In genomic region chr15:95635666-95636065, GRCh38 we compare ENCODE assay signal across 38 cellular contexts.
"Had no signal": no experiment of that assay in that cellular context is flagged by ENCODE, and none has a peak within 500 bp of the region (broad histone marks: within the 10 kb centered on the region; RNA-seq: fewer than 3 reads in every experiment).

No MANE protein-coding gene starts in this region.

- FAIRE-seq: RCC 7860 had no signal

- H3K4me1 ChIP-seq: adrenal gland had no signal

- H3K27me3 ChIP-seq: adrenal gland, MG63 had no signal

- H3K4me3 ChIP-seq: adrenal gland, MG63 had no signal

- ATAC-seq: activated naive CD4-positive, alpha-beta T cell treated with anti-CD3 and anti-CD28 coated beads, Interleukin-2, amount 50 U/mL, for 72 hours; activated T-cell treated with anti-CD3 and anti-CD28 coated beads, Interleukin-2, amount 50 U/mL, for 4 hours; PC-3; Right ventricle myocardium inferior; SK-N-SH treated with all-trans-retinoic acid at 6 μM for 48 hours had no signal

- DNase-seq: activated B cell treated with CpG ODN at 0.5 μM for 24 hours; activated CD4-positive, alpha-beta memory T cell treated with anti-CD3 and anti-CD28 coated beads for 36 hours; activated CD4-positive, alpha-beta T cell treated with anti-CD3 and anti-CD28 coated beads for 4 hours; activated CD4-positive, alpha-beta T cell treated with anti-CD3 and anti-CD28 coated beads, Interleukin-2, amount 50 U/mL, for 1 hour; activated CD4-positive, CD25-positive, alpha-beta regulatory T cell treated with anti-CD3 and anti-CD28 coated beads, Interleukin-2, amount 50 U/mL, for 72 hours; activated CD8-positive, alpha-beta memory T cell treated with anti-CD3 and anti-CD28 coated beads, Interleukin-2, amount 50 U/mL, for 4 hours; activated gamma-delta T cell treated with Interleukin-2 at 50 U/mL for 16 hours; activated naive CD4-positive, alpha-beta T cell treated with anti-CD3 and anti-CD28 coated beads for 36 hours; activated T-cell treated with anti-CD3 and anti-CD28 coated beads for 4 hours; activated T-cell treated with anti-CD3 and anti-CD28 coated beads, Interleukin-2, amount 50 U/mL, for 4 hours; adrenal gland; central memory CD4-positive, alpha-beta T cell; Kasumi-1; KG1; MG63; NCI-H1048; NCI-H1105 treated with DMSO at 0.1 percent for 48 hours; NCI-H1436; NCI-H1694; NCI-H1930; NCI-H2081 treated with DMSO at 0.1 percent for 48 hours; NCI-H226; NCI-H446 treated with DMSO at 0.1 percent for 48 hours; NCI-H524; NCI-H69; NK-92 treated with Interleukin-12 subunit alpha and Interleukin-12 subunit beta, amount 100 ng/mL, for 24 hours; PC-3; SIG-M5; SW 1271; T-helper 1 cell; T-helper 2 cell; T-helper 9 cell had no signal

- H3K9me3 ChIP-seq: adrenal gland, MG63 had no signal

- H3K36me3 ChIP-seq: adrenal gland, MG63 had no signal

- H3K27ac ChIP-seq: adrenal gland, RWPE1, VCaP had no signal
